ENCODE assay signal across 1 cellular context in genomic region chr16:52578007-52578828, GRCh38.
TF ChIP-seq lines count a peak whose summit lies in the region.

No MANE protein-coding gene starts in this region.

TF ChIP-seq in HepG2, 621 proteins besides CTCF, POLR2A, EP300 and RAD21 (continued from another document and continues in another):
- TF ChIP-seq ZHX1 (CRISPR knock-in tag; IDR thresholded peaks at IDR 0.05; ENCODE audit: low read depth): no peak
- no peak for TF ChIP-seq GPN1 (CRISPR knock-in tag; IDR thresholded peaks at IDR 0.05; ENCODE audit: borderline replicate concordance)
- TF ChIP-seq ZNF44 (CRISPR knock-in tag; IDR thresholded peaks at IDR 0.05): no peak
- TF ChIP-seq NFIC (IDR thresholded peaks at IDR 0.05; ENCODE audit: low read length): peak; percentile 97
- no peak for TF ChIP-seq ZNF251 (CRISPR knock-in tag; IDR thresholded peaks at IDR 0.05)
- no peak for TF ChIP-seq ZNF776 (CRISPR knock-in tag; IDR thresholded peaks at IDR 0.05)
- TF ChIP-seq RXRB (CRISPR knock-in tag; IDR thresholded peaks at IDR 0.05; ENCODE audit: borderline replicate concordance): peak; percentile 81; the same call in 1 of the 2 replicates
- TF ChIP-seq SRF (IDR thresholded peaks at IDR 0.05; ENCODE audit: low read depth, low read length): 0 out of 2 replicates have a peak, but pooled peaks have one; percentile 21
- TF ChIP-seq AKAP8 (CRISPR knock-in tag; IDR thresholded peaks at IDR 0.05): no peak
- peak; percentile 16 for TF ChIP-seq GATA4 (IDR thresholded peaks at IDR 0.05; ENCODE audit: borderline replicate concordance, low read depth)
- no peak for TF ChIP-seq ZNF484 (CRISPR knock-in tag; IDR thresholded peaks at IDR 0.05; ENCODE audit: borderline replicate concordance, low read depth)
- TF ChIP-seq HMGXB3 (CRISPR knock-in tag; IDR thresholded peaks at IDR 0.05; ENCODE audit: borderline replicate concordance): peak; percentile 66; the same call in 1 of the 2 replicates
- peak; percentile 15; the same call in 1 of the 2 replicates for TF ChIP-seq GABPB1 (CRISPR knock-in tag; IDR thresholded peaks at IDR 0.05)
- TF ChIP-seq ZNF17 (CRISPR knock-in tag; IDR thresholded peaks at IDR 0.05): no peak
- TF ChIP-seq RARA (CRISPR knock-in tag; IDR thresholded peaks at IDR 0.05): peak; percentile 83
- no peak for TF ChIP-seq HDAC6 (IDR thresholded peaks at IDR 0.05; ENCODE audit: low read depth, low read length)
- 0 out of 2 replicates have a peak, but pooled peaks have one; percentile 70 for TF ChIP-seq SIN3A (IDR thresholded peaks at IDR 0.05; ENCODE audit: borderline replicate concordance, low read depth, low read length)
- TF ChIP-seq XBP1 (CRISPR knock-in tag; IDR thresholded peaks at IDR 0.05): no peak
- TF ChIP-seq SIX1 (CRISPR knock-in tag; IDR thresholded peaks at IDR 0.05; ENCODE audit: borderline replicate concordance): peak; percentile 57; the same call in 1 of the 2 replicates
- TF ChIP-seq BCLAF1 (IDR thresholded peaks at IDR 0.05): no peak
- no peak for TF ChIP-seq NFE2 (CRISPR knock-in tag; IDR thresholded peaks at IDR 0.05)
- TF ChIP-seq CREM (IDR thresholded peaks at IDR 0.05): peak; percentile 90
- no peak for TF ChIP-seq CREM (CRISPR knock-in tag; IDR thresholded peaks at IDR 0.05)
- no peak for TF ChIP-seq FOXO4 (CRISPR knock-in tag; conservative IDR thresholded peaks at IDR 0.05)
- no peak for TF ChIP-seq GTF2F1 (IDR thresholded peaks at IDR 0.05; ENCODE audit: low read length)
- peak; percentile 94 for TF ChIP-seq ARID5B (CRISPR knock-in tag; IDR thresholded peaks at IDR 0.05)
- TF ChIP-seq ZNF24 (IDR thresholded peaks at IDR 0.05): no peak; the same call in 1 of the 2 replicates
- TF ChIP-seq KDM5A (IDR thresholded peaks at IDR 0.05; ENCODE audit: borderline replicate concordance, low read length): no peak
- no peak for TF ChIP-seq MATR3 (CRISPR knock-in tag; IDR thresholded peaks at IDR 0.05)
- TF ChIP-seq ZNF614 (CRISPR knock-in tag; IDR thresholded peaks at IDR 0.05; ENCODE audit: borderline replicate concordance): peak; percentile 37; the same call in 1 of the 2 replicates
- TF ChIP-seq SP5 (CRISPR knock-in tag; IDR thresholded peaks at IDR 0.05; ENCODE audit: borderline replicate concordance, low read depth): no peak
- TF ChIP-seq AHDC1 (CRISPR knock-in tag; IDR thresholded peaks at IDR 0.05; ENCODE audit: borderline replicate concordance): peak; percentile 90; the same call in 1 of the 2 replicates
- no peak for TF ChIP-seq ZNF282 (IDR thresholded peaks at IDR 0.05; ENCODE audit: partially characterized antibody)
- TF ChIP-seq PTBP1 (IDR thresholded peaks at IDR 0.05; ENCODE audit: low read depth, low read length, poor library complexity, severe bottlenecking): no peak
- TF ChIP-seq THAP11 (CRISPR knock-in tag; IDR thresholded peaks at IDR 0.05): peak; percentile 81
- TF ChIP-seq MXD3 (CRISPR knock-in tag; IDR thresholded peaks at IDR 0.05): no peak
- TF ChIP-seq ZNF564 (CRISPR knock-in tag; IDR thresholded peaks at IDR 0.05): no peak
- peak; percentile 83; the same call in 1 of the 2 replicates for TF ChIP-seq ZFP36L1 (CRISPR knock-in tag; IDR thresholded peaks at IDR 0.05)
- TF ChIP-seq FOXO1 (CRISPR knock-in tag; IDR thresholded peaks at IDR 0.05): peak; percentile 71; the same call in 1 of the 2 replicates
- TF ChIP-seq ZSCAN29 (CRISPR knock-in tag; conservative IDR thresholded peaks at IDR 0.05): no peak
- TF ChIP-seq GATAD2A (CRISPR knock-in tag; IDR thresholded peaks at IDR 0.05): peak; percentile 95
- no peak for TF ChIP-seq EED (CRISPR knock-in tag; IDR thresholded peaks at IDR 0.05)
